Comparison of ENCODE assay signal across 8 cellular contexts in genomic region chr18:48922801-48923730, GRCh38. TPM values are rescaled to one million over a fixed set of nuclear protein-coding genes. Genes with fewer than 3 reads are reported as not detected.
DNase-seq lines count a peak whose midpoint lies in the region; ATAC-seq, FAIRE-seq and TF ChIP-seq lines count a peak whose summit lies in the region.

No MANE protein-coding gene starts in this region.

- no peaks in the 10 kb centered on the region for H3K27me3 Mint-ChIP-seq in dendritic cell treated with granulocyte-macrophage colony-stimulating factor and Interleukin-4, amounts not matched to agents 40 ng/mL and 50 ng/mL, for 4 days

- H3K36me3 Mint-ChIP-seq in dendritic cell treated with granulocyte-macrophage colony-stimulating factor and Interleukin-4, amounts not matched to agents 40 ng/mL and 50 ng/mL, for 4 days (ENCODE audit: low read depth) = peaks cover 63% of the 10 kb centered on the region

- FAIRE-seq in GM19239 (lab: Jason Lieb, UNC) = peak; percentile 89
- FAIRE-seq in RCC 7860 (lab: Jason Lieb, UNC) = peak; percentile 42

- H3K27me3 ChIP-seq in uterus = no peaks in the 10 kb centered on the region

- peak overlapping the region; percentile 75 to 79 for H3K27ac ChIP-seq in uterus

- ATAC-seq in GM21515 (IDR thresholded peaks at IDR 0.05; ENCODE audit: unreplicated experiment) = no peak
- no peak for ATAC-seq in HG02885 (IDR thresholded peaks at IDR 0.05; ENCODE audit: poor library complexity, unreplicated experiment)

- no peak for TF ChIP-seq POLR2A in uterus (IDR thresholded peaks at IDR 0.05)

- DNase-seq in GM19239 (ENCODE audit: insufficient read length, low spot score) = no peak
- DNase-seq in RCC 7860 (ENCODE audit: low spot score) = peak; percentile 61
- DNase-seq in mesenteric fat pad (ENCODE audit: low spot score) = peak; percentile 89
- DNase-seq in uterus = peak; percentile 65 to 77
- no peak for DNase-seq in COR-L47 (lab: John Stamatoyannopoulos, UW)

- intact Hi-C loops in dendritic cell treated with granulocyte-macrophage colony-stimulating factor and Interleukin-4, amounts not matched to agents 40 ng/mL and 50 ng/mL, for 4 days (cut with micrococcal nuclease) = loop anchor here (10.0 kb wide), 1 partner anchor 138 kb away; no protein-coding TSS in a partner anchor
- intact Hi-C loops in uterus (cut with DNase I; ENCODE audit: low total_unique reads) = no loop called here

- peak overlapping the region; percentile 28 to 35 for H3K4me3 ChIP-seq in uterus

- H3K9me3 Mint-ChIP-seq in dendritic cell treated with granulocyte-macrophage colony-stimulating factor and Interleukin-4, amounts not matched to agents 40 ng/mL and 50 ng/mL, for 4 days = no peaks in the 10 kb centered on the region

- peak overlapping the region; percentile 91 for H3K27ac Mint-ChIP-seq in dendritic cell treated with granulocyte-macrophage colony-stimulating factor and Interleukin-4, amounts not matched to agents 40 ng/mL and 50 ng/mL, for 4 days

- no peak for TF ChIP-seq CTCF in uterus (IDR thresholded peaks at IDR 0.05)

- peaks cover 98% of the 10 kb centered on the region for H3K4me1 Mint-ChIP-seq in dendritic cell treated with granulocyte-macrophage colony-stimulating factor and Interleukin-4, amounts not matched to agents 40 ng/mL and 50 ng/mL, for 4 days (ENCODE audit: low read depth)

- no peaks in the 10 kb centered on the region for H3K36me3 ChIP-seq in uterus

- no peaks in the 10 kb centered on the region for H3K9me3 ChIP-seq in uterus

- H3K4me3 Mint-ChIP-seq in dendritic cell treated with granulocyte-macrophage colony-stimulating factor and Interleukin-4, amounts not matched to agents 40 ng/mL and 50 ng/mL, for 4 days = peak overlapping the region; percentile 75

- H3K4me1 ChIP-seq in uterus = peaks cover 7 to 37% of the 10 kb centered on the region in 2 donors

RNA-seq across cellular contexts. Expression of gene SMAD7, which starts 27.7 kb away (rescaled TPM):
- total RNA-seq in mesenteric fat pad (56.2 TPM), uterus (10 to 100 TPM; 22.4 to 48.4 (median 29.3) TPM)

Comparison
In these comparisons a context has a peak if more than half of its experiments do, and no peak if none do; other contexts are left out.
1. DNase-seq: peak in RCC 7860 (single experiment), mesenteric fat pad (single experiment) and uterus (2 of 2); none in GM19239 (single experiment) and COR-L47 (single experiment).